Comparison of ENCODE assay signal across 17 cellular contexts in genomic region chr6:148547110-148547509, GRCh38.
DNase-seq lines count a peak whose midpoint lies in the region; ATAC-seq and TF ChIP-seq lines count a peak whose summit lies in the region.
"Had no signal": no experiment of that assay in that cellular context is flagged by ENCODE, and none has a peak within 500 bp of the region (broad histone marks: within the 10 kb centered on the region; RNA-seq: fewer than 3 reads in every experiment).

No MANE protein-coding gene starts in this region.

- no peak overlapping the region for H3K9ac ChIP-seq in neural cell (ENCODE audit: low read length)

- no peaks in the 10 kb centered on the region for H3K9me3 ChIP-seq in neural cell (ENCODE audit: low read length)
- H3K9me3 ChIP-seq: HAP-1 had no signal

- no peaks in the 10 kb centered on the region for H4K20me1 ChIP-seq in neural cell (ENCODE audit: insufficient read depth)

- H3F3A ChIP-seq in neural cell (ENCODE audit: insufficient read depth, low read length, poor library complexity, severe bottlenecking) = no peaks in the 10 kb centered on the region

- no peak for ATAC-seq in HG03135 (IDR thresholded peaks at IDR 0.05; ENCODE audit: unreplicated experiment)
- ATAC-seq: HepG2 had no signal

- H3K79me2 ChIP-seq in neural cell (replicated peaks; ENCODE audit: insufficient read depth, low read length) = no peaks in the 10 kb centered on the region

- H3K36me3 ChIP-seq in neural cell (ENCODE audit: insufficient read depth, low read length) = peaks cover 6% of the 10 kb centered on the region
- H3K36me3 ChIP-seq: HAP-1 had no signal

- no peak overlapping the region for H2AFZ ChIP-seq in neural cell (ENCODE audit: low read depth, low read length)

- no peak overlapping the region for H3K4me2 ChIP-seq in neural cell (ENCODE audit: low read length)

- TF ChIP-seq EP300 in neural cell (conservative IDR thresholded peaks at IDR 0.05; ENCODE audit: poor library complexity, severe bottlenecking) = no peak

- H3K27ac ChIP-seq in caudate nucleus (ENCODE audit: low read depth, low read length) = peak overlapping the region; percentile 27
- no peak overlapping the region for H3K27ac ChIP-seq in neural cell (ENCODE audit: low read length)

- H3K27me3 ChIP-seq in neural cell (ENCODE audit: insufficient read depth, low read depth, low read length) = no peaks in the 10 kb centered on the region

- DNase-seq in COLO829 (ENCODE audit: low spot score) (peak; percentile 81), caudate nucleus (lab: John Stamatoyannopoulos, UW) (peak in 1 of 61 donors; percentile 16), foreskin melanocyte (peak; percentile 77), middle frontal gyrus (ENCODE audit: extremely low spot score, low spot score) (no peak), UCSD-AML1 (lab: John Stamatoyannopoulos, UW; ENCODE audit: unreplicated experiment) (no peak)
- DNase-seq in activated T-cell treated with anti-CD3 and anti-CD28 coated beads, Interleukin-2, amount 50 U/mL, for 48 hours = no peak
- DNase-seq: ACHN; C1 segment of cervical spinal cord; CD4-positive, alpha-beta memory T cell; COR-L47; DMS153; DMS79 treated with DMSO at 0.1 percent for 48 hours; EL had no signal

- TF ChIP-seq CTCF in neural cell (IDR thresholded peaks at IDR 0.05; ENCODE audit: poor library complexity, severe bottlenecking) = no peak

- H3K4me3 ChIP-seq in neural cell (ENCODE audit: low read length) = no peak overlapping the region
- H3K4me3 ChIP-seq: HAP-1 had no signal

- no peak for TF ChIP-seq RAD21 in neural cell (conservative IDR thresholded peaks at IDR 0.05)

- no peaks in the 10 kb centered on the region for H3K9me2 ChIP-seq in neural cell (ENCODE audit: insufficient read depth, low read length)

TF ChIP-seq in neural cell, 6 proteins besides CTCF, POLR2A, EP300 and RAD21:
- TF ChIP-seq REST (IDR thresholded peaks at IDR 0.05; ENCODE audit: borderline replicate concordance) (no peak), POLR2AphosphoS5 (IDR thresholded peaks at IDR 0.05) (peak; percentile 32), TAF1 (IDR thresholded peaks at IDR 0.05; ENCODE audit: low read depth) (no peak), MXI1 (conservative IDR thresholded peaks at IDR 0.05; ENCODE audit: poor library complexity, severe bottlenecking) (no peak)

Comparison
In these comparisons a context has a peak if more than half of its experiments do, and no peak if none do; other contexts are left out.
1. DNase-seq: peak in COLO829 (single experiment) and foreskin melanocyte (single experiment); none in activated T-cell treated with anti-CD3 and anti-CD28 coated beads, Interleukin-2, amount 50 U/mL, for 48 hours (0 of 2), middle frontal gyrus (single experiment) and UCSD-AML1 (single experiment).